ENCODE assay signal across 8 cellular contexts in the genomic region with DNA sequence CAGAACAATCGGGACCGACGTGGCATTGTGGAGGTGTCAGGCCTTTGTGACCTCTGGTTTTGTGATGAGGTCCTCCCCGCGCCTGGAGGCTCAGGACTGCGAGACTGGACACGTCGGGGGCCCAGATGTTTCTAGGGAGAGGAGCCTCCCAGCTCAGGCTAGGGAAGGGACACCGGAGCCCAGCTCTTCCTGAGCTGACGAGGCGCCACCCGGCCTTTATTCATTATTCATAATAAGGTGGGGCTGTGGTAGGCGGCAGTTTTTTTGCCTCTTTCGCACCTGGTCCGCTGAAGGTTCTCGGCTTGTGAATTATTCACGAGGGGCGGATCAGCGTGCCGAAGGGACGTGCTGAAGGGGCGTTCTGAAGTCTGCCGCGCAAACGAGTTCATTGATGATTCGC. TPM values are rescaled to one million over a fixed set of nuclear protein-coding genes. Genes with fewer than 3 reads are reported as not detected.
DNase-seq lines count a peak whose midpoint lies in the region; ATAC-seq and TF ChIP-seq lines count a peak whose summit lies in the region.

No MANE protein-coding gene starts in this region.

- no peak for TF ChIP-seq RAD21 in SK-N-SH (IDR thresholded peaks at IDR 0.05; ENCODE audit: low read length)

- H3K36me3 ChIP-seq in ACC112 (ENCODE audit: insufficient read depth, low read length): no peaks in the 10 kb centered on the region
- H3K36me3 ChIP-seq in SK-N-SH (replicated peaks in 1 of 2; ENCODE audit: control insufficient read depth in 1 of 2, insufficient read depth in 2 of 2, low read length in 1 of 2): peaks cover 7 to 8% of the 10 kb centered on the region in 2 experiments
- H3K36me3 ChIP-seq in left lung: peaks cover 0 to 10% of the 10 kb centered on the region in 2 donors

- peak overlapping the region; percentile 83 for H3K4me2 ChIP-seq in SK-N-SH

- H3K79me2 ChIP-seq in ACC112 (ENCODE audit: control insufficient read depth, insufficient read depth, low read length, unreplicated experiment) (peaks cover 37% of the 10 kb centered on the region), SK-N-SH (ENCODE audit: insufficient read depth) (peaks cover 38% of the 10 kb centered on the region)

- peaks cover 23% of the 10 kb centered on the region for H3K4me1 Mint-ChIP-seq in HFFc6 (ENCODE audit: low read depth)

- H3K27me3 Mint-ChIP-seq in HFFc6 (ENCODE audit: insufficient read depth): peaks cover 1% of the 10 kb centered on the region

- TF ChIP-seq CTCF in HFFc6 (IDR thresholded peaks at IDR 0.05): no peak
- TF ChIP-seq CTCF in SK-N-SH (IDR thresholded peaks at IDR 0.05): no peak
- TF ChIP-seq CTCF in astrocyte of the cerebellum (IDR thresholded peaks at IDR 0.05; ENCODE audit: low read depth, low read length, missing control alignments): no peak
- no peak for TF ChIP-seq CTCF in left lung (IDR thresholded peaks at IDR 0.05)

- TF ChIP-seq EP300 in SK-N-SH (IDR thresholded peaks at IDR 0.05; ENCODE audit: borderline replicate concordance in 1 of 2, low read depth in 1 of 2, low read length in 1 of 2): no peak

- in situ Hi-C loops in astrocyte of the cerebellum (cut with HindIII; ENCODE audit: low sequenced_read_pairs): no loop called here

- H3K4me3 ChIP-seq in ACC112 (ENCODE audit: low read depth, low read length) (peak overlapping the region; percentile 87), SK-N-SH (ENCODE audit: low read depth in 2 of 2, low read length in 1 of 2) (peak overlapping the region; percentile 58 to 72), astrocyte of the cerebellum (ENCODE audit: low read depth, low read length) (peak overlapping the region; percentile 59), left lung (peak overlapping the region; percentile 35 to 56)

- H3K27ac Mint-ChIP-seq in HFFc6: peak overlapping the region; percentile 75

- H3K4me1 ChIP-seq in ACC112 (ENCODE audit: control insufficient read depth, insufficient read depth, low read length, unreplicated experiment): peaks cover 13% of the 10 kb centered on the region
- H3K4me1 ChIP-seq in SK-N-SH (ENCODE audit: control insufficient read depth in 1 of 2, insufficient read depth in 2 of 2, low read depth in 1 of 2, low read length in 1 of 2): peaks cover 16 to 20% of the 10 kb centered on the region in 2 experiments
- H3K4me1 ChIP-seq in left lung: peaks cover 15 to 35% of the 10 kb centered on the region in 2 donors

- CTCF ChIA-PET in SK-N-SH (lab: Yijun Ruan, JAX): interaction anchor here (0.6 to 4.0 kb wide), 4 partner anchors 191 to 350 kb away, joined by 3 to 29 read pairs (median 12); no protein-coding TSS in a partner anchor

- H3K9me3 ChIP-seq in SK-N-SH (no peaks in the 10 kb centered on the region), left lung (no peaks in the 10 kb centered on the region)

- H3K4me3 Mint-ChIP-seq in HFFc6: peak overlapping the region; percentile 93

- WGBS in SK-N-SH (ENCODE audit: low lambda C conversion rate): 10% methylated on average over 25 of the region's 26 CpGs

- H3K27ac ChIP-seq in ACC112 (ENCODE audit: low read depth, low read length) (no peak overlapping the region), SK-N-SH (ENCODE audit: low read depth in 2 of 2, low read length in 1 of 2) (peak overlapping the region; percentile 27 to 40; a peak in 3 of 4 replicates), left lung (peak overlapping the region; percentile 13 to 50)

- H3F3A ChIP-seq in SK-N-SH (replicated peaks; ENCODE audit: insufficient read depth): no peaks in the 10 kb centered on the region

- no peaks in the 10 kb centered on the region for H3K27me3 ChIP-seq in ACC112 (ENCODE audit: insufficient read depth, low read length)
- H3K27me3 ChIP-seq in SK-N-SH (ENCODE audit: insufficient read depth): peaks cover 8% of the 10 kb centered on the region; the same call in 1 of the 2 replicates
- H3K27me3 ChIP-seq in left lung: no peaks in the 10 kb centered on the region

- peak overlapping the region; percentile 22 for H2AFZ ChIP-seq in ACC112 (ENCODE audit: low read length, unreplicated experiment)
- peak overlapping the region; percentile 83; the same call in 1 of the 2 replicates for H2AFZ ChIP-seq in SK-N-SH (ENCODE audit: low read depth)

- POLR2A ChIA-PET in SK-N-SH (lab: Yijun Ruan, JAX): interaction anchor here (1.0 kb wide), 1 partner anchor 46 kb away, joined by 3 read pairs; a partner anchor contains a TSS

- peaks cover 20% of the 10 kb centered on the region for H4K20me1 ChIP-seq in SK-N-SH (ENCODE audit: insufficient read depth)

- intact Hi-C loops in left lung (cut with DNase I): loop anchor here in 1 of 2 donors (5.0 to 10.0 kb wide), 2 partner anchors 191 to 333 kb away; no protein-coding TSS in a partner anchor

- peaks cover 16% of the 10 kb centered on the region; the same call in 1 of the 2 replicates for H3K36me3 Mint-ChIP-seq in HFFc6 (ENCODE audit: low read depth)

- no peaks in the 10 kb centered on the region for H3K9me3 Mint-ChIP-seq in HFFc6

- peak overlapping the region; percentile 67 for H3K9ac ChIP-seq in SK-N-SH

- ATAC-seq in left lung (peak; percentile 22), HG03469 (IDR thresholded peaks at IDR 0.05; ENCODE audit: unreplicated experiment) (no peak)

- DNase-seq in HFFc6 (no peak), SK-N-SH (no peak), astrocyte of the cerebellum (ENCODE audit: low read depth) (no peak), left lung (no peak), iPS-NIHi11 (ENCODE audit: low spot score) (no peak)
- DNase-seq in stimulated activated CD8-positive, alpha-beta memory T cell treated with anti-CD3 and anti-CD28 coated beads, Interleukin-15, amount 100 ng/mL, for 24 hours (ENCODE audit: low read depth): peak; percentile 5

- H3K9me2 ChIP-seq in SK-N-SH: no peaks in the 10 kb centered on the region

TF ChIP-seq in SK-N-SH, 30 proteins besides CTCF, POLR2A, EP300 and RAD21:
- TF ChIP-seq TAF1 (IDR thresholded peaks at IDR 0.05; ENCODE audit: borderline replicate concordance, low read depth, low read length): no peak

RNA-seq across cellular contexts. Expression of a gene that starts 2.3 kb away (rescaled TPM):
- total RNA-seq in HFFc6 (2021; fragmentation: NEBNext Ultra II Directional; extraction: Animal tissue kit (Norgen Biotek cat#: 25700)): 100 to 1,000 TPM; 268 to 291 (median 282) TPM
- 249 and 283 TPM in 2 replicates for polyA plus RNA-seq in SK-N-SH (2012; rRNA removed)
- polyA plus RNA-seq in SK-N-SH (2012; cell fraction: cytosol; rRNA removed): 125 and 170 TPM in 2 replicates
- 396 and 495 TPM in 2 replicates for polyA plus RNA-seq in SK-N-SH (2012; cell fraction: nucleus; rRNA removed)
- 100 to 1,000 TPM; 202 to 248 TPM for total RNA-seq in left lung

RNA-seq across cellular contexts. Expression of a gene that starts 27.1 kb away (rescaled TPM):
- 100 to 1,000 TPM; 106 to 128 (median 114) TPM for total RNA-seq in HFFc6 (2021; fragmentation: NEBNext Ultra II Directional; extraction: Animal tissue kit (Norgen Biotek cat#: 25700))
- 115 and 116 TPM in 2 replicates for polyA plus RNA-seq in SK-N-SH (2012; rRNA removed)
- 64.3 and 83.1 TPM in 2 replicates for polyA plus RNA-seq in SK-N-SH (2012; cell fraction: cytosol; rRNA removed)
- polyA plus RNA-seq in SK-N-SH (2012; cell fraction: nucleus; rRNA removed): 213 and 232 TPM in 2 replicates
- 10 to 100 TPM; 81.1 to 95.8 TPM for total RNA-seq in left lung

RNA-seq across cellular contexts. Expression of a gene that starts 41.5 kb away (rescaled TPM):
- total RNA-seq in HFFc6 (2021; fragmentation: NEBNext Ultra II Directional; extraction: Animal tissue kit (Norgen Biotek cat#: 25700)): 10 to 100 TPM; 55.2 to 68.7 (median 62.8) TPM
- 40.1 and 53.1 TPM in 2 replicates for polyA plus RNA-seq in SK-N-SH (2012; rRNA removed)
- 19.8 and 26.2 TPM in 2 replicates for polyA plus RNA-seq in SK-N-SH (2012; cell fraction: cytosol; rRNA removed)
- polyA plus RNA-seq in SK-N-SH (2012; cell fraction: nucleus; rRNA removed): 185 and 213 TPM in 2 replicates
- total RNA-seq in left lung: 10 to 100 TPM; 36.2 to 49.8 TPM

RNA-seq across cellular contexts. Expression of a gene that starts 46.3 kb away (rescaled TPM):
- 10 to 100 TPM; 38.8 to 44.3 (median 41.7) TPM for total RNA-seq in HFFc6 (2021; fragmentation: NEBNext Ultra II Directional; extraction: Animal tissue kit (Norgen Biotek cat#: 25700))
- 24.7 and 34.4 TPM in 2 replicates for polyA plus RNA-seq in SK-N-SH (2012; rRNA removed)
- polyA plus RNA-seq in SK-N-SH (2012; cell fraction: cytosol; rRNA removed): 15.1 and 23.5 TPM in 2 replicates
- polyA plus RNA-seq in SK-N-SH (2012; cell fraction: nucleus; rRNA removed): 47.0 and 52.0 TPM in 2 replicates
- 10 to 100 TPM; 31.6 to 32.2 TPM for total RNA-seq in left lung

RNA-seq across cellular contexts. Expression of a gene that starts 46.8 kb away (rescaled TPM):
- total RNA-seq in HFFc6 (2021; fragmentation: NEBNext Ultra II Directional; extraction: Animal tissue kit (Norgen Biotek cat#: 25700)): 10 to 100 TPM; 80.0 to 88.8 (median 84.4) TPM
- 74.9 and 107 TPM in 2 replicates for polyA plus RNA-seq in SK-N-SH (2012; rRNA removed)
- 72.6 and 79.2 TPM in 2 replicates for polyA plus RNA-seq in SK-N-SH (2012; cell fraction: cytosol; rRNA removed)
- 29.1 and 55.5 TPM in 2 replicates for polyA plus RNA-seq in SK-N-SH (2012; cell fraction: nucleus; rRNA removed)
- total RNA-seq in left lung: 10 to 100 TPM; 58.5 to 80.4 TPM
